In the genomic region with DNA sequence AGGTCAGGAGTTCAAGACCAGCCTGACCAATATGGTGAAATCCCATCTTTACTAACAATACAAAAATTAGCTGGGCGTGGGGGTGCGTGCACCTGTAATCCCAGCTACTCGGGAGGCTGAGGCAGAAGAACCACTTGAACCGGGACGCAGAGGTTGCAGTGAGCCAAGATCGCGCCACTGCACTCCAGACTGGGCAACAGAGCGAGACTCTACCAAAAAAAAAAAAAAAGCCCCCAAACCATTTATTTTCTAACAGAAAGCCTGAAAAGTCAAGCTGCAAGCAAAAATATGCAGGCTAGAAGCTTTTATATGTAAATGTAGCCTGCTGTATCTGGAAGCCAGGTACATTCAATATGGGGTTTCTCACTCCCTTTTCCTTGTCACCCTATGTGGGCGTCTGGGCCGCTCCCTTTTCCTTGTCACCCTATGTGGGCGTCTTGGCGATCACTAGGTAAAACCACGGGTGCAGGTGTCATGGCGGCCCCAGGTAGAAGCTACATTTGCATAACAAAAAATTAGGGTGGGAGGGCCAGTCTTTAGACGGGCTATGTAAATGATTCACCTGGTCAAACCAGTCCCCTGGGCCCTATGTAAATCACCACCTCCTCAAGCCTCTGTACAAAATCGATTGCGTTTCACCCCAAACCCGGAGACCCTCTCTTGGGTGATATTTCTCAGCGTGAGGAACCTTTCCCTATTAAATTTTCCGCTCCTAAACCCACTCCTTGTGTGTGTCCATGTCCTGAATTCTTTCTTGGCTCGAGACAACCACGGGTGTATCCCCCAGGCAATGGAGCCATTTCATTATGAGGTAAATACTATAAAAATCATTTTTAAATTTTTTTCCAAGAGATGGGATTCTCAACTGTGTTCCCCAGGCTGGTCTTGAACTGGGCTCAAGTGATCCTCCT, we compare ENCODE assay signal across 10 cellular contexts. TPM values are rescaled to one million over a fixed set of nuclear protein-coding genes. Genes with fewer than 3 reads are reported as not detected.
DNase-seq lines count a peak whose midpoint lies in the region; ATAC-seq, FAIRE-seq and TF ChIP-seq lines count a peak whose summit lies in the region.
"Had no signal": no experiment of that assay in that cellular context is flagged by ENCODE, and none has a peak within 500 bp of the region (broad histone marks: within the 10 kb centered on the region; RNA-seq: fewer than 3 reads in every experiment).

No MANE protein-coding gene starts in this region.

- TF ChIP-seq POLR2A in heart left ventricle (IDR thresholded peaks at IDR 0.05): no peak

- POLR2A ChIA-PET in GM10248 (lab: Yijun Ruan, JAX): interaction anchor here (0.6 kb wide), 1 partner anchor 8 kb away, joined by 6 read pairs; no protein-coding TSS in a partner anchor

- no peak for FAIRE-seq in kidney (lab: Jason Lieb, UNC)

- peak overlapping the region; percentile 85 for H3K4me3 Mint-ChIP-seq in activated T-helper 2 cell treated with anti-CD3 and anti-CD28 coated beads, Interferon-gamma antibody, Interleukin-2, Interleukin-4, amounts not matched to agents 10 μg/mL and 5 μg/mL and 100 μg/mL, durations not matched to agents 14 hours and 24 hours and 36 hours (ENCODE audit: low read depth)
- peak overlapping the region; percentile 91 for H3K4me3 Mint-ChIP-seq in type B pancreatic cell

- TF ChIP-seq CTCF in heart left ventricle (IDR thresholded peaks at IDR 0.05): no peak
- TF ChIP-seq CTCF in right atrium auricular region (IDR thresholded peaks at IDR 0.05): no peak
- no peak for TF ChIP-seq CTCF in kidney (IDR thresholded peaks at IDR 0.05; ENCODE audit: borderline replicate concordance, extremely low read depth, insufficient read depth)
- no peak for TF ChIP-seq CTCF in type B pancreatic cell (conservative IDR thresholded peaks at IDR 0.05)
- TF ChIP-seq CTCF in GM10248 (IDR thresholded peaks at IDR 0.05; ENCODE audit: control extremely low read depth, extremely low read depth, low read depth, missing control alignments): no peak

- intact Hi-C loops in heart left ventricle (cut with DNase I): loop anchor here in 8 of 10 donors (2.0 to 5.0 kb wide), 9 partner anchors 62 to 913 kb away; partner anchors contain the start of gene SPRYD7 (in 1 of the 8)
- intact Hi-C loops in activated T-helper 2 cell treated with anti-CD3 and anti-CD28 coated beads, Interferon-gamma antibody, Interleukin-2, Interleukin-4, amounts not matched to agents 10 μg/mL and 5 μg/mL and 100 μg/mL, durations not matched to agents 14 hours and 24 hours and 36 hours (cut with micrococcal nuclease): loop anchor here (5.0 to 10.0 kb wide), 6 partner anchors 38 to 893 kb away; partner anchors contain the start of gene KPNA3
- intact Hi-C loops in kidney (cut with DNase I): no loop called here

- no peaks in the 10 kb centered on the region for H3K27me3 Mint-ChIP-seq in activated T-helper 2 cell treated with anti-CD3 and anti-CD28 coated beads, Interferon-gamma antibody, Interleukin-2, Interleukin-4, amounts not matched to agents 10 μg/mL and 5 μg/mL and 100 μg/mL, durations not matched to agents 14 hours and 24 hours and 36 hours (ENCODE audit: low read depth)
- no peaks in the 10 kb centered on the region for H3K27me3 Mint-ChIP-seq in type B pancreatic cell

- WGBS in heart left ventricle, 4 donors: 77 to 81% (median 78%) methylated on average over 22 of the region's 22 CpGs

- H3K4me1 Mint-ChIP-seq in activated T-helper 2 cell treated with anti-CD3 and anti-CD28 coated beads, Interferon-gamma antibody, Interleukin-2, Interleukin-4, amounts not matched to agents 10 μg/mL and 5 μg/mL and 100 μg/mL, durations not matched to agents 14 hours and 24 hours and 36 hours (ENCODE audit: low read depth): peaks cover 31% of the 10 kb centered on the region
- peaks cover 25% of the 10 kb centered on the region for H3K4me1 Mint-ChIP-seq in type B pancreatic cell (ENCODE audit: unreplicated experiment)

- H3K4me1 ChIP-seq in heart left ventricle (peaks cover 9 to 70% (median 48%) of the 10 kb centered on the region in 12 donors), right atrium auricular region (peaks cover 0 to 56% of the 10 kb centered on the region in 2 donors), kidney (ENCODE audit: control insufficient read depth in 1 of 2, insufficient read depth in 1 of 2, low read depth in 1 of 2, low read length in 2 of 2) (peaks cover 11 to 23% of the 10 kb centered on the region in 2 donors)

- H3K4me3 ChIP-seq in heart left ventricle (peak overlapping the region in 8 of 12 donors; percentile 72 to 91 (median 88)), right atrium auricular region (no peak overlapping the region), kidney (ENCODE audit: low read length in 2 of 2) (peak overlapping the region; percentile 80 to 88)

- H3K27ac ChIP-seq in heart left ventricle (peak overlapping the region in 1 of 12 donors; percentile 98), right atrium auricular region (no peak overlapping the region), kidney (ENCODE audit: low read depth in 2 of 2, low read length in 2 of 2) (peak overlapping the region in 1 of 2 donors; percentile 58)

- peak overlapping the region in 1 of 2 donors; percentile 81 for H3K9ac ChIP-seq in kidney (ENCODE audit: low read length in 2 of 2)

- CTCF ChIA-PET in GM10248 (lab: Yijun Ruan, JAX): interaction anchor here (0.8 to 5.1 kb wide), 11 partner anchors 7 to 913 kb away, joined by 3 to 36 read pairs (median 6); partner anchors contain the start of gene RNASEH2B

- no peaks in the 10 kb centered on the region for H3K9me3 Mint-ChIP-seq in activated T-helper 2 cell treated with anti-CD3 and anti-CD28 coated beads, Interferon-gamma antibody, Interleukin-2, Interleukin-4, amounts not matched to agents 10 μg/mL and 5 μg/mL and 100 μg/mL, durations not matched to agents 14 hours and 24 hours and 36 hours
- H3K9me3 Mint-ChIP-seq in type B pancreatic cell: no peaks in the 10 kb centered on the region

- H3K9me3 ChIP-seq in heart left ventricle: no peaks in the 10 kb centered on the region
- no peaks in the 10 kb centered on the region for H3K9me3 ChIP-seq in right atrium auricular region
- H3K9me3 ChIP-seq in kidney (ENCODE audit: control insufficient read depth in 1 of 2, low read length in 2 of 2): no peaks in the 10 kb centered on the region

- ATAC-seq in heart left ventricle: no peak
- no peak for ATAC-seq in GM21423 (IDR thresholded peaks at IDR 0.05; ENCODE audit: unreplicated experiment)

- peaks cover 51% of the 10 kb centered on the region for H3K36me3 Mint-ChIP-seq in activated T-helper 2 cell treated with anti-CD3 and anti-CD28 coated beads, Interferon-gamma antibody, Interleukin-2, Interleukin-4, amounts not matched to agents 10 μg/mL and 5 μg/mL and 100 μg/mL, durations not matched to agents 14 hours and 24 hours and 36 hours (ENCODE audit: low read depth)
- peaks cover 16% of the 10 kb centered on the region for H3K36me3 Mint-ChIP-seq in type B pancreatic cell

- no peak for DNase-seq in heart left ventricle
- DNase-seq in right atrium auricular region (ENCODE audit: low spot score): no peak
- DNase-seq in activated T-helper 2 cell treated with anti-CD3 and anti-CD28 coated beads, Interferon-gamma antibody, Interleukin-2, Interleukin-4, amounts not matched to agents 10 μg/mL and 5 μg/mL and 100 μg/mL, durations not matched to agents 14 hours and 24 hours and 36 hours (ENCODE audit: low spot score): no peak
- DNase-seq in kidney: no peak
- DNase-seq in type B pancreatic cell (ENCODE audit: extremely low spot score, unreplicated experiment): no peak
- DNase-seq in GM10248 (ENCODE audit: extremely low spot score): no peak
- no peak for DNase-seq in foreskin melanocyte
- DNase-seq: NCI-H1092, T1000 had no signal

- peaks cover 0 to 60% (median 56%) of the 10 kb centered on the region in 9 donors for H3K36me3 ChIP-seq in heart left ventricle
- peaks cover 22% of the 10 kb centered on the region for H3K36me3 ChIP-seq in right atrium auricular region
- H3K36me3 ChIP-seq in kidney (ENCODE audit: control insufficient read depth in 1 of 2, insufficient read depth in 2 of 2, low read length in 2 of 2): peaks cover 0 to 9% of the 10 kb centered on the region in 2 donors

- no peak overlapping the region for H3K27ac Mint-ChIP-seq in activated T-helper 2 cell treated with anti-CD3 and anti-CD28 coated beads, Interferon-gamma antibody, Interleukin-2, Interleukin-4, amounts not matched to agents 10 μg/mL and 5 μg/mL and 100 μg/mL, durations not matched to agents 14 hours and 24 hours and 36 hours
- H3K27ac Mint-ChIP-seq in type B pancreatic cell: peak overlapping the region; percentile 96

- H3K27me3 ChIP-seq in heart left ventricle (no peaks in the 10 kb centered on the region), right atrium auricular region (no peaks in the 10 kb centered on the region)

RNA-seq across cellular contexts. Expression of gene TRIM13, which starts 2.1 kb away (rescaled TPM):
- total RNA-seq in heart left ventricle (10 to 100 TPM; 14.6 to 26.9 (median 19.1) TPM), right atrium auricular region (10 to 100 TPM; 15.8 to 16.0 TPM), kidney (29.9 TPM), type B pancreatic cell (ENCODE audit: low replicate concordance) (33.8 and 42.0 TPM in 2 replicates)
- polyA plus RNA-seq in heart left ventricle (10 to 100 TPM; 14.0 to 15.2 TPM), kidney (ENCODE audit: insufficient read depth, low read depth, low replicate concordance) (28.2 TPM)
- 17.2 and 17.9 TPM in 2 replicates for total RNA-seq in activated T-helper 2 cell treated with anti-CD3 and anti-CD28 coated beads, Interferon-gamma antibody, Interleukin-2, Interleukin-4, amounts not matched to agents 10 μg/mL and 5 μg/mL and 100 μg/mL, durations not matched to agents 14 hours and 24 hours and 36 hours

RNA-seq across cellular contexts. Expression of gene KCNRG, which starts 16.3 kb away (rescaled TPM):
- total RNA-seq in heart left ventricle: 1 to 10 TPM in 2 of 9 donors, under 1 TPM in 4, not detected in 3; 0.21 to 3.2 (median 0.48) TPM
- under 1 TPM; 0.15 to 0.29 TPM for polyA plus RNA-seq in heart left ventricle
- total RNA-seq in right atrium auricular region: 1 to 10 TPM; 1.6 TPM
- total RNA-seq in activated T-helper 2 cell treated with anti-CD3 and anti-CD28 coated beads, Interferon-gamma antibody, Interleukin-2, Interleukin-4, amounts not matched to agents 10 μg/mL and 5 μg/mL and 100 μg/mL, durations not matched to agents 14 hours and 24 hours and 36 hours: 0.53 and 0.75 TPM in 2 replicates
- total RNA-seq in kidney: 0.69 TPM
- 0.34 TPM for polyA plus RNA-seq in kidney (ENCODE audit: insufficient read depth, low read depth, low replicate concordance)
- 0.57 and 1.1 TPM in 2 replicates for total RNA-seq in type B pancreatic cell (ENCODE audit: low replicate concordance)

Comparison
In these comparisons a context has a peak if more than half of its experiments do, and no peak if none do; other contexts are left out.
1. H3K4me3 ChIP-seq: peak in heart left ventricle (8 of 12) and kidney (2 of 2); none in right atrium auricular region (0 of 2).